ENCODE assay signal across 13 cellular contexts in genomic region chr6:28769626-28770402, GRCh38.
DNase-seq lines count a peak whose midpoint lies in the region; ATAC-seq and TF ChIP-seq lines count a peak whose summit lies in the region.
"Had no signal": no experiment of that assay in that cellular context is flagged by ENCODE, and none has a peak within 500 bp of the region (broad histone marks: within the 10 kb centered on the region; RNA-seq: fewer than 3 reads in every experiment).

No MANE protein-coding gene starts in this region.

- in situ Hi-C loops in GM13976 (cut with MboI; ENCODE audit: low sequenced_read_pairs, unreplicated experiment): no loop called here

- H3K27ac ChIP-seq in HUES64 (ENCODE audit: low read depth, low read length) (no peak overlapping the region), VCaP (no peak overlapping the region), colonic mucosa (no peak overlapping the region)
- H3K27ac ChIP-seq: body of pancreas, skin epidermis had no signal

- peaks cover 47% of the 10 kb centered on the region for H3K4me1 ChIP-seq in HUES64 (ENCODE audit: insufficient read depth, low read length)
- H3K4me1 ChIP-seq in iPS-15b (ENCODE audit: control insufficient read depth, insufficient read depth, low read length): peaks cover 6% of the 10 kb centered on the region
- no peaks in the 10 kb centered on the region for H3K4me1 ChIP-seq in colonic mucosa
- H3K4me1 ChIP-seq: body of pancreas had no signal

- H3K4me3 ChIP-seq in HUES64 (ENCODE audit: low read length) (peak overlapping the region; percentile 47), iPS-15b (ENCODE audit: low read depth, low read length) (peak overlapping the region; percentile 12), colonic mucosa (no peak overlapping the region)
- H3K4me3 ChIP-seq: body of pancreas, skin epidermis had no signal

- peaks cover 100% of the 10 kb centered on the region for H3K27me3 ChIP-seq in HUES64 (ENCODE audit: insufficient read depth, low read length)
- H3K27me3 ChIP-seq in iPS-15b (ENCODE audit: control insufficient read depth, insufficient read depth, low read length): peaks cover 100% of the 10 kb centered on the region
- peaks cover 43% of the 10 kb centered on the region for H3K27me3 ChIP-seq in colonic mucosa

- DNase-seq in COLO829 (ENCODE audit: low spot score): peak; percentile 72
- no peak for DNase-seq in GM13976 (ENCODE audit: low spot score)
- DNase-seq in occipital lobe (lab: John Stamatoyannopoulos, UW): no peak
- no peak for DNase-seq in colonic mucosa
- DNase-seq: activated CD4-positive, alpha-beta T cell treated with anti-CD3 and anti-CD28 coated beads, Interleukin-2, amount 10 ng/mL, durations not matched to agents 24 days and 14 days; body of pancreas; immature natural killer cell; NCI-H510A treated with DMSO at 0.1 percent for 48 hours had no signal

- H3K9me3 ChIP-seq in HUES64 (ENCODE audit: insufficient read depth, low read depth, low read length) (no peaks in the 10 kb centered on the region), iPS-15b (ENCODE audit: control insufficient read depth, insufficient read depth, low read length) (no peaks in the 10 kb centered on the region), colonic mucosa (no peaks in the 10 kb centered on the region)
- H3K9me3 ChIP-seq: body of pancreas had no signal

- 20% methylated on average over 20 of the region's 20 CpGs for WGBS in HUES64

- ATAC-seq in GM18502 (IDR thresholded peaks at IDR 0.05; ENCODE audit: poor library complexity, unreplicated experiment): no peak
- ATAC-seq: body of pancreas had no signal

- peak; percentile 56 for TF ChIP-seq CTCF in VCaP (conservative IDR thresholded peaks at IDR 0.05)
- TF ChIP-seq CTCF in GM13976 (IDR thresholded peaks at IDR 0.05; ENCODE audit: borderline replicate concordance, control extremely low read depth, extremely low read depth, insufficient read depth, missing control alignments): no peak
- TF ChIP-seq CTCF in colonic mucosa (IDR thresholded peaks at IDR 0.05): no peak

- H3K36me3 ChIP-seq in HUES64 (ENCODE audit: insufficient read depth, low read length) (no peaks in the 10 kb centered on the region), iPS-15b (ENCODE audit: control insufficient read depth, insufficient read depth, low read length) (no peaks in the 10 kb centered on the region), colonic mucosa (no peaks in the 10 kb centered on the region)

- intact Hi-C loops in colonic mucosa (cut with DNase I): no loop called here

- H3K9ac ChIP-seq in HUES64 (ENCODE audit: low read depth, low read length) (no peak overlapping the region), iPS-15b (ENCODE audit: low read depth, low read length) (no peak overlapping the region), colonic mucosa (ENCODE audit: low read depth in 2 of 2, low read length in 2 of 2) (no peak overlapping the region)
